In the genomic region with DNA sequence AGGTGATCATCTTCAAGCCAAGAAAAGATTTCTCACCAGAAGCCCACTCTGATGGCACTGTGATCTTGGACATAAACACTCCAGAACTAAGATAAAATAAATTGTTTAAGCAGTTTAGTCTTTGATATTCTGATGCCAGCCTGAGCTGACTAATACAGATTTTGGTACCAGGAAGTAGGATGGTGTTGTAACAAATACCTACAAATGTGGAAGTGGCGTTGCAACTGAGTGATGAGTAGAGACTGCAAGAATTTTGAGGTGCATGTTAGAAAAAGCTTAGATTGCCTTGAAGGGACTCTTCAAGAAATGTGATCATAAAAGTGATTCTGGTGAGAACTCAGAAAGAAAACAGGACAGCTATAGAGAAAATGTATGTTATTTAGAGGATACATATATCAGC, we compare ENCODE assay signal across 19 cellular contexts.
"Had no signal": no experiment of that assay in that cellular context is flagged by ENCODE, and none has a peak within 500 bp of the region (broad histone marks: within the 10 kb centered on the region; RNA-seq: fewer than 3 reads in every experiment).

No MANE protein-coding gene starts in this region.

- H3K27ac Mint-ChIP-seq: activated CD4-positive, alpha-beta T cell treated with anti-CD3 and anti-CD28 coated beads, Interleukin-2, amount 10 ng/mL, durations not matched to agents 7 days and 5 days; activated T-helper 17 cell treated with anti-CD3 and anti-CD28 coated beads, Interleukin-2, amount 50 U/mL, for 72 hours; type B pancreatic cell had no signal

- H3K27ac ChIP-seq: adrenal gland, epithelial cell of prostate, gastroesophageal sphincter, left ventricle myocardium inferior, ovary, suprapubic skin had no signal

- DNase-seq: activated CD4-positive, alpha-beta T cell treated with anti-CD3 and anti-CD28 coated beads, Interleukin-2, amount 10 ng/mL, durations not matched to agents 7 days and 5 days; activated CD4-positive, CD25-positive, alpha-beta regulatory T cell; activated naive CD4-positive, alpha-beta T cell treated with anti-CD3 and anti-CD28 coated beads, Interleukin-2, amount 50 U/mL, for 16 hours; activated T-cell treated with anti-CD3 and anti-CD28 coated beads for 4 hours; adrenal gland; central memory CD4-positive, alpha-beta T cell; effector memory CD4-positive, alpha-beta T cell; left ventricle myocardium inferior; ovary; stimulated activated CD4-positive, alpha-beta T cell treated with anti-CD3 and anti-CD28 coated beads, Interleukin-2, amount 100 ng/mL, for 48 hours; stimulated activated naive CD4-positive, alpha-beta T cell treated with Interleukin-2 at 50 U/mL for 16 hours had no signal

- H3K4me3 ChIP-seq: adrenal gland, gastroesophageal sphincter, left ventricle myocardium inferior, ovary, suprapubic skin had no signal

- H3K27me3 Mint-ChIP-seq: activated T-helper 17 cell treated with anti-CD3 and anti-CD28 coated beads, Interleukin-2, amount 50 U/mL, for 72 hours; type B pancreatic cell had no signal

- H3K4me1 ChIP-seq: adrenal gland, gastroesophageal sphincter, left ventricle myocardium inferior, suprapubic skin had no signal

- H3K9me3 ChIP-seq: adrenal gland, gastroesophageal sphincter, ovary, suprapubic skin had no signal

- ATAC-seq: activated T-helper 17 cell treated with anti-CD3 and anti-CD28 coated beads, Interleukin-2, amount 50 U/mL, for 72 hours; gastroesophageal sphincter had no signal

- H3K27me3 ChIP-seq: adrenal gland, gastroesophageal sphincter, ovary, suprapubic skin had no signal

- H3K4me1 Mint-ChIP-seq: activated CD4-positive, alpha-beta T cell treated with anti-CD3 and anti-CD28 coated beads, Interleukin-2, amount 10 ng/mL, durations not matched to agents 7 days and 5 days; activated T-helper 17 cell treated with anti-CD3 and anti-CD28 coated beads, Interleukin-2, amount 50 U/mL, for 72 hours; neural crest cell had no signal

- H3K36me3 Mint-ChIP-seq: type B pancreatic cell had no signal

- H3K4me3 Mint-ChIP-seq: activated CD4-positive, alpha-beta T cell treated with anti-CD3 and anti-CD28 coated beads, Interleukin-2, amount 10 ng/mL, durations not matched to agents 7 days and 5 days; activated T-helper 17 cell treated with anti-CD3 and anti-CD28 coated beads, Interleukin-2, amount 50 U/mL, for 72 hours; neural crest cell; type B pancreatic cell had no signal

- H3K9me3 Mint-ChIP-seq: activated T-helper 17 cell treated with anti-CD3 and anti-CD28 coated beads, Interleukin-2, amount 50 U/mL, for 72 hours had no signal

- FAIRE-seq: keratinocyte, TTC549 had no signal

- H3K36me3 ChIP-seq: adrenal gland, gastroesophageal sphincter, left ventricle myocardium inferior, ovary, suprapubic skin had no signal
